ENCODE assay signal across 19 cellular contexts in the genomic region with DNA sequence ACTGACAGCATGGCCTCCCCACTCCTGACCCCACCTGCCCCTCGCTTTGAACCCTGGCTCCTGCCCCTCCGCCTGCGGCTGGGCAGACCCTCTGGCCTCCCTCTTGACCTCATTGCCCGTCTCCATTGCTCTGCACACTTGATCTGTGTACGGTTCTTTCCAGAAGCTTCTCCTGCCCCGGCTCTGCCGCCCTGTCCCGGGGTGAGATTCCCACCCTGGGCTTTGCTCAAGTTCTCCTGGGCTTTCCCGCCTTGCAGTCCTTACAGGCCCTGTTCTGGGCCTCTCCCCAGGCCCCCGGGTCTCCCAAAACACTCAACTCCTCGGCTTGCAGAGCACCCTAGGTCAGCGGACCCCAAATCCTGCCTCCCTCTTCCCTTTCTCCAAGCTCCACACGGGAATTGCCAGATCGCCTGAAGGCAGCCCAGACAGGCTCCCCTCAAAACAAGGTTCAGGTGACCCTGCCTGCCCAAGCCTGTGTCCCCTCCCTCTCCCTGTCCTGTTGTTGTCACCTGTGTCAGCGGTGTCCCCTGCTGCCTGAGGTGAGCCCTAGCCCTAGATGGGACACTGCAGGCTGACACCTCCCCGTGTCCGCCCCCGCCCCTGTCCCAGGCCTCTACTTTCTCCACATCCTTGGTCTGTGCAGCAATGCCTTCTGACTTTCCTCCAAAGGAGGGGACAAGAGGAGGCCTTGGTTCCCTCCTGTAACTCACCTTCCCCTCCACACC. TPM values are rescaled to one million over a fixed set of nuclear protein-coding genes. Genes with fewer than 3 reads are reported as not detected.
DNase-seq lines count a peak whose midpoint lies in the region; ATAC-seq and TF ChIP-seq lines count a peak whose summit lies in the region.
"Had no signal": no experiment of that assay in that cellular context is flagged by ENCODE, and none has a peak within 500 bp of the region (broad histone marks: within the 10 kb centered on the region; RNA-seq: fewer than 3 reads in every experiment).

No MANE protein-coding gene starts in this region.

- H3K36me3 ChIP-seq in CD8-positive, alpha-beta memory T cell (ENCODE audit: insufficient read depth, low read length) = no peaks in the 10 kb centered on the region
- peaks cover 0 to 23% of the 10 kb centered on the region in 2 experiments; a peak in 1 of 4 replicates for H3K36me3 ChIP-seq in HCT116 (ENCODE audit: control insufficient read depth in 1 of 2, insufficient read depth in 2 of 2, low read length in 2 of 2)
- H3K36me3 ChIP-seq: heart right ventricle had no signal

- POLR2A ChIA-PET in CD8-positive, alpha-beta memory T cell (lab: Charles Lee) = no interaction called here
- POLR2A ChIA-PET in HCT116 (lab: Charles Lee) = no interaction called here
- POLR2A ChIA-PET in naive thymus-derived CD8-positive, alpha-beta T cell (lab: Charles Lee) = interaction anchor here (0.6 kb wide), 1 partner anchor 70 kb away, joined by 4 read pairs; no protein-coding TSS in a partner anchor

- no peak overlapping the region for H2AFZ ChIP-seq in HCT116 (ENCODE audit: low read depth, low read length, poor library complexity, severe bottlenecking)

- no peaks in the 10 kb centered on the region for H3K9me3 ChIP-seq in CD8-positive, alpha-beta memory T cell (ENCODE audit: low read length)
- H3K9me3 ChIP-seq in HCT116 (ENCODE audit: control insufficient read depth in 1 of 2, insufficient read depth in 1 of 2, low read depth in 1 of 2, low read length in 2 of 2) = no peaks in the 10 kb centered on the region
- H3K9me3 ChIP-seq: heart right ventricle had no signal

- H3K9me2 ChIP-seq in HCT116 (ENCODE audit: insufficient read depth) = no peaks in the 10 kb centered on the region

- RAD21 ChIA-PET in HCT116 (lab: Charles Lee; ENCODE audit: low non-redundant PET in 1 of 2, low total read pairs in 2 of 2, uncharacterized antibody in 2 of 2, unreplicated experiment in 2 of 2) = no interaction called here

- no peak for TF ChIP-seq RAD21 in HCT116 (IDR thresholded peaks at IDR 0.05; ENCODE audit: low read depth)

- no peak overlapping the region for H3K27ac ChIP-seq in CD8-positive, alpha-beta memory T cell (ENCODE audit: low read depth, low read length)
- H3K27ac ChIP-seq in HCT116 (ENCODE audit: low read depth, low read length) = no peak overlapping the region; the same call in 1 of the 2 replicates
- no peak overlapping the region for H3K27ac ChIP-seq in substantia nigra (ENCODE audit: low read depth, low read length, poor library complexity, severe bottlenecking)
- H3K27ac ChIP-seq: heart right ventricle, KMS-11 had no signal

- BruUV-seq in HCT116 (replicated peaks; lab: Mats Ljungman, UMichigan) = no TSS peak

- H3K4me1 Mint-ChIP-seq in CD8-positive, alpha-beta memory T cell = peaks cover 18 to 25% (median 19%) of the 10 kb centered on the region in 3 donors
- H3K4me1 Mint-ChIP-seq in naive thymus-derived CD8-positive, alpha-beta T cell = peaks cover 15 to 34% (median 26%) of the 10 kb centered on the region in 4 donors

- ATAC-seq in HCT116 (no peak), HG03520 (IDR thresholded peaks at IDR 0.05; ENCODE audit: unreplicated experiment) (no peak)
- no peak for ATAC-seq in naive thymus-derived CD8-positive, alpha-beta T cell
- ATAC-seq: activated T-cell treated with anti-CD3 and anti-CD28 coated beads, Interleukin-2, amount 50 U/mL, for 72 hours; effector memory CD8-positive, alpha-beta T cell had no signal

- H3K27me3 ChIP-seq in CD8-positive, alpha-beta memory T cell (ENCODE audit: insufficient read depth, low read length, poor library complexity, severe bottlenecking) = peaks cover 17% of the 10 kb centered on the region
- H3K27me3 ChIP-seq in HCT116 (ENCODE audit: insufficient read depth, low read length) = no peaks in the 10 kb centered on the region

- intact Hi-C loops in HCT116 (cut with micrococcal nuclease) = no loop called here

- CTCF ChIA-PET in CD8-positive, alpha-beta memory T cell (lab: Charles Lee) = no interaction called here
- CTCF ChIA-PET in HCT116 (lab: Charles Lee) = no interaction called here

- peak overlapping the region; percentile 90 for H3K4me2 ChIP-seq in HCT116 (ENCODE audit: low read length)
- H3K4me2 ChIP-seq: KMS-11 had no signal

- peak overlapping the region; percentile 94 for H3K9ac ChIP-seq in HCT116 (ENCODE audit: low read length)
- H3K9ac ChIP-seq: KMS-11 had no signal

- DNase-seq in CD8-positive, alpha-beta memory T cell = no peak
- DNase-seq in HCT116 (ENCODE audit: low read depth, low spot score) (no peak), ecto neural progenitor cell (ENCODE audit: low spot score) (peak; percentile 41), T-helper 9 cell (no peak), substantia nigra (lab: John Stamatoyannopoulos, UW) (no peak), COLO668 (lab: John Stamatoyannopoulos, UW; ENCODE audit: unreplicated experiment) (no peak)
- peak in 1 of 10 donors; percentile 50 for DNase-seq in naive thymus-derived CD8-positive, alpha-beta T cell
- DNase-seq: activated CD4-positive, alpha-beta T cell treated with anti-CD3 and anti-CD28 coated beads, Interleukin-2, amount 50 U/mL, for 1 hour; activated T-cell treated with anti-CD3 and anti-CD28 coated beads, Interleukin-2, amount 50 U/mL, for 72 hours; amygdala; effector memory CD8-positive, alpha-beta T cell; GF-D8; heart right ventricle; left cardiac atrium; nucleus accumbens; stimulated activated CD4-positive, alpha-beta T cell treated with anti-CD3 and anti-CD28 coated beads, Interleukin-4, amount 100 ng/mL, for 4 hours; stimulated activated CD8-positive, alpha-beta memory T cell treated with anti-CD3 and anti-CD28 coated beads, Interleukin-4, amount 100 ng/mL, for 48 hours had no signal

- no peaks in the 10 kb centered on the region for H4K20me1 ChIP-seq in HCT116 (ENCODE audit: insufficient read depth)

- peaks cover 44 to 47% of the 10 kb centered on the region in 2 donors for H3K27me3 Mint-ChIP-seq in CD8-positive, alpha-beta memory T cell
- peaks cover 12 to 49% (median 40%) of the 10 kb centered on the region in 5 donors for H3K27me3 Mint-ChIP-seq in naive thymus-derived CD8-positive, alpha-beta T cell

- no peaks in the 10 kb centered on the region for H3K9me3 Mint-ChIP-seq in CD8-positive, alpha-beta memory T cell
- peaks cover 0 to 3% (median 0%) of the 10 kb centered on the region in 9 donors for H3K9me3 Mint-ChIP-seq in naive thymus-derived CD8-positive, alpha-beta T cell
- H3K9me3 Mint-ChIP-seq: activated T-cell treated with anti-CD3 and anti-CD28 coated beads, Interleukin-2, amount 50 U/mL, for 72 hours; effector memory CD8-positive, alpha-beta T cell had no signal

- H3K36me3 Mint-ChIP-seq in CD8-positive, alpha-beta memory T cell = no peaks in the 10 kb centered on the region
- peaks cover 0 to 2% (median 0%) of the 10 kb centered on the region in 3 donors for H3K36me3 Mint-ChIP-seq in naive thymus-derived CD8-positive, alpha-beta T cell

- peak overlapping the region in 1 of 8 donors; percentile 39 for H3K27ac Mint-ChIP-seq in CD8-positive, alpha-beta memory T cell
- H3K27ac Mint-ChIP-seq in naive thymus-derived CD8-positive, alpha-beta T cell = peak overlapping the region in 1 of 10 donors; percentile 18
- H3K27ac Mint-ChIP-seq: activated T-cell treated with anti-CD3 and anti-CD28 coated beads, Interleukin-2, amount 50 U/mL, for 72 hours had no signal

- no peak for TF ChIP-seq CTCF in HCT116 (IDR thresholded peaks at IDR 0.05 in 2 of 3, conservative IDR thresholded peaks at IDR 0.05 in 1 of 3; ENCODE audit: borderline replicate concordance in 1 of 3, insufficient read depth in 1 of 3, low read depth in 2 of 3, low read length in 2 of 3)

- peaks cover 10% of the 10 kb centered on the region; the same call in 1 of the 2 replicates for H3K79me2 ChIP-seq in HCT116 (ENCODE audit: insufficient read depth, low read length)

- peak overlapping the region in 6 of 7 donors; percentile 11 to 72 (median 27) for H3K4me3 Mint-ChIP-seq in CD8-positive, alpha-beta memory T cell
- H3K4me3 Mint-ChIP-seq in naive thymus-derived CD8-positive, alpha-beta T cell = peak overlapping the region in 9 of 10 donors; percentile 18 to 79 (median 47)

- H3K4me3 ChIP-seq in CD8-positive, alpha-beta memory T cell (ENCODE audit: low read length) = no peak overlapping the region
- peak overlapping the region in 1 of 2 experiments; percentile 88; a peak in 3 of 4 replicates for H3K4me3 ChIP-seq in HCT116 (replicated peaks in 1 of 2; ENCODE audit: low read depth in 1 of 2, low read length in 2 of 2)

- peaks cover 12% of the 10 kb centered on the region for H3K4me1 ChIP-seq in CD8-positive, alpha-beta memory T cell (ENCODE audit: insufficient read depth, low read length)
- peaks cover 5 to 34% of the 10 kb centered on the region in 2 experiments; a peak in 3 of 4 replicates for H3K4me1 ChIP-seq in HCT116 (ENCODE audit: control insufficient read depth in 1 of 2, insufficient read depth in 2 of 2, low read length in 2 of 2)

- TF ChIP-seq POLR2A in HCT116 (IDR thresholded peaks at IDR 0.05; ENCODE audit: borderline replicate concordance, extremely low read depth, insufficient read depth, insufficient read length) = no peak

TF ChIP-seq in HCT116, 20 proteins besides CTCF, POLR2A, EP300 and RAD21 (continues in another document):
- TF ChIP-seq EZH2 (IDR thresholded peaks at IDR 0.05) (no peak), SIN3A (IDR thresholded peaks at IDR 0.05; ENCODE audit: low read depth) (no peak), POLR2AphosphoS5 (IDR thresholded peaks at IDR 0.05; ENCODE audit: low read depth, low read length) (no peak), EZH2phosphoT487 (IDR thresholded peaks at IDR 0.05; ENCODE audit: borderline replicate concordance) (no peak)
- TF ChIP-seq, protein P1, sequence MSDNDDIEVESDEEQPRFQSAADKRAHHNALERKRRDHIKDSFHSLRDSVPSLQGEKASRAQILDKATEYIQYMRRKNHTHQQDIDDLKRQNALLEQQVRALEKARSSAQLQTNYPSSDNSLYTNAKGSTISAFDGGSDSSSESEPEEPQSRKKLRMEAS (IDR thresholded peaks at IDR 0.05) = no peak

RNA-seq across cellular contexts. Expression of a gene that starts 1.5 kb away (rescaled TPM):
- 1 to 10 TPM; 1.7 to 2.0 TPM for total RNA-seq in CD8-positive, alpha-beta memory T cell
- not detected for polyA plus RNA-seq in CD8-positive, alpha-beta memory T cell
- 83.1 TPM for total RNA-seq in HCT116 (2021; ENCODE audit: unreplicated experiment)
- polyA plus RNA-seq in HCT116 (2012) = 86.8 and 118 TPM in 2 replicates
- total RNA-seq in naive thymus-derived CD8-positive, alpha-beta T cell = not detected
- not detected for polyA plus RNA-seq in naive thymus-derived CD8-positive, alpha-beta T cell

Comparison
In these comparisons a context has a peak if more than half of its experiments do, and no peak if none do; other contexts are left out.
1. RNA of a gene that starts 1.5 kb away (total RNA-seq): 83.1 TPM in HCT116 (single experiment); 1.7 to 2.0 TPM in CD8-positive, alpha-beta memory T cell and not detected in naive thymus-derived CD8-positive, alpha-beta T cell; every median in the first group is over 10 times any median in the second.